ENCODE assay signal across 1 cellular context in the genomic region with DNA sequence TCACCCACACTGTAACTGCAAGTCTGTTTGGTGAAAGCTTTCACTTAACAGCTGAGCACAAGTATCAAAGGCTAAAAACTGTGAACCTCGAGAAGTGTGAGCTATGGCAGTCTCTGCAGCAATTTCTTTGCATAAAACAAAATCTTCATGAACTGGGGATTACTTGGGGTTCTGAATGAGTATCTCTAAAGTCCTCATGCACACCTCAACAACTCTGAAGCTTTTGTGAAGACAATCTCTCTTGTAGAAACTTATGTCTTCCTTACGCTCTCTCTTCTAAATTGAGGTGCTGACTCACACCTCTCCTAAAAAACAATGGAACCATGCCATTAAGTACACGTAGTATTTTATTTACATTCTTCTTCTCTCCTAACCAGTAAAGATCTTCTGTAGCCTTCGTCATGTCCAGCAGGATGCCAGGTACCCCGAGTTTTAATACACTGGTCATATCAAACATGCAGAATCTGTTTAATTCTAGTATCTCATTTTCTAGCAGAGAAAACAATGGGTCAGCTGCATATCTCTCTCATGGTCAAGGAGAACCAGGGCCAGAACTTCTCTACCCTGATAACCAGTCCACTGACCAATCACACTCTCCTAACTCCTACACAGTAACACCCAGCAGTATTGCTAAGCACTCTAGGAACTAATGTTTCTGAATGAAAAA.
TF ChIP-seq lines count a peak whose summit lies in the region.

No MANE protein-coding gene starts in this region.

TF ChIP-seq in GM23338, 12 proteins besides CTCF, POLR2A, EP300 and RAD21:
- TF ChIP-seq, protein P1, sequence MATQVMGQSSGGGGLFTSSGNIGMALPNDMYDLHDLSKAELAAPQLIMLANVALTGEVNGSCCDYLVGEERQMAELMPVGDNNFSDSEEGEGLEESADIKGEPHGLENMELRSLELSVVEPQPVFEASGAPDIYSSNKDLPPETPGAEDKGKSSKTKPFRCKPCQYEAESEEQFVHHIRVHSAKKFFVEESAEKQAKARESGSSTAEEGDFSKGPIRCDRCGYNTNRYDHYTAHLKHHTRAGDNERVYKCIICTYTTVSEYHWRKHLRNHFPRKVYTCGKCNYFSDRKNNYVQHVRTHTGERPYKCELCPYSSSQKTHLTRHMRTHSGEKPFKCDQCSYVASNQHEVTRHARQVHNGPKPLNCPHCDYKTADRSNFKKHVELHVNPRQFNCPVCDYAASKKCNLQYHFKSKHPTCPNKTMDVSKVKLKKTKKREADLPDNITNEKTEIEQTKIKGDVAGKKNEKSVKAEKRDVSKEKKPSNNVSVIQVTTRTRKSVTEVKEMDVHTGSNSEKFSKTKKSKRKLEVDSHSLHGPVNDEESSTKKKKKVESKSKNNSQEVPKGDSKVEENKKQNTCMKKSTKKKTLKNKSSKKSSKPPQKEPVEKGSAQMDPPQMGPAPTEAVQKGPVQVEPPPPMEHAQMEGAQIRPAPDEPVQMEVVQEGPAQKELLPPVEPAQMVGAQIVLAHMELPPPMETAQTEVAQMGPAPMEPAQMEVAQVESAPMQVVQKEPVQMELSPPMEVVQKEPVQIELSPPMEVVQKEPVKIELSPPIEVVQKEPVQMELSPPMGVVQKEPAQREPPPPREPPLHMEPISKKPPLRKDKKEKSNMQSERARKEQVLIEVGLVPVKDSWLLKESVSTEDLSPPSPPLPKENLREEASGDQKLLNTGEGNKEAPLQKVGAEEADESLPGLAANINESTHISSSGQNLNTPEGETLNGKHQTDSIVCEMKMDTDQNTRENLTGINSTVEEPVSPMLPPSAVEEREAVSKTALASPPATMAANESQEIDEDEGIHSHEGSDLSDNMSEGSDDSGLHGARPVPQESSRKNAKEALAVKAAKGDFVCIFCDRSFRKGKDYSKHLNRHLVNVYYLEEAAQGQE (IDR thresholded peaks at IDR 0.05; ENCODE audit: unreplicated experiment) = no peak
- no peak for TF ChIP-seq NANOG (IDR thresholded peaks at IDR 0.05; ENCODE audit: borderline replicate concordance)
- TF ChIP-seq, protein P2, sequence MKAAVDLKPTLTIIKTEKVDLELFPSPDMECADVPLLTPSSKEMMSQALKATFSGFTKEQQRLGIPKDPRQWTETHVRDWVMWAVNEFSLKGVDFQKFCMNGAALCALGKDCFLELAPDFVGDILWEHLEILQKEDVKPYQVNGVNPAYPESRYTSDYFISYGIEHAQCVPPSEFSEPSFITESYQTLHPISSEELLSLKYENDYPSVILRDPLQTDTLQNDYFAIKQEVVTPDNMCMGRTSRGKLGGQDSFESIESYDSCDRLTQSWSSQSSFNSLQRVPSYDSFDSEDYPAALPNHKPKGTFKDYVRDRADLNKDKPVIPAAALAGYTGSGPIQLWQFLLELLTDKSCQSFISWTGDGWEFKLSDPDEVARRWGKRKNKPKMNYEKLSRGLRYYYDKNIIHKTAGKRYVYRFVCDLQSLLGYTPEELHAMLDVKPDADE (IDR thresholded peaks at IDR 0.05) = no peak
- no peak for TF ChIP-seq ZNF114 (CRISPR knock-in tag; IDR thresholded peaks at IDR 0.05)
- TF ChIP-seq STAT1 (IDR thresholded peaks at IDR 0.05; ENCODE audit: unreplicated experiment) = no peak
- no peak for TF ChIP-seq POLR2AphosphoS5 (IDR thresholded peaks at IDR 0.05; ENCODE audit: low read depth)
- no peak for TF ChIP-seq EZH2phosphoT487 (IDR thresholded peaks at IDR 0.05; ENCODE audit: unreplicated experiment)
- no peak for TF ChIP-seq ZNF331 (CRISPR knock-in tag; IDR thresholded peaks at IDR 0.05; ENCODE audit: low read depth)
- TF ChIP-seq, protein P3, sequence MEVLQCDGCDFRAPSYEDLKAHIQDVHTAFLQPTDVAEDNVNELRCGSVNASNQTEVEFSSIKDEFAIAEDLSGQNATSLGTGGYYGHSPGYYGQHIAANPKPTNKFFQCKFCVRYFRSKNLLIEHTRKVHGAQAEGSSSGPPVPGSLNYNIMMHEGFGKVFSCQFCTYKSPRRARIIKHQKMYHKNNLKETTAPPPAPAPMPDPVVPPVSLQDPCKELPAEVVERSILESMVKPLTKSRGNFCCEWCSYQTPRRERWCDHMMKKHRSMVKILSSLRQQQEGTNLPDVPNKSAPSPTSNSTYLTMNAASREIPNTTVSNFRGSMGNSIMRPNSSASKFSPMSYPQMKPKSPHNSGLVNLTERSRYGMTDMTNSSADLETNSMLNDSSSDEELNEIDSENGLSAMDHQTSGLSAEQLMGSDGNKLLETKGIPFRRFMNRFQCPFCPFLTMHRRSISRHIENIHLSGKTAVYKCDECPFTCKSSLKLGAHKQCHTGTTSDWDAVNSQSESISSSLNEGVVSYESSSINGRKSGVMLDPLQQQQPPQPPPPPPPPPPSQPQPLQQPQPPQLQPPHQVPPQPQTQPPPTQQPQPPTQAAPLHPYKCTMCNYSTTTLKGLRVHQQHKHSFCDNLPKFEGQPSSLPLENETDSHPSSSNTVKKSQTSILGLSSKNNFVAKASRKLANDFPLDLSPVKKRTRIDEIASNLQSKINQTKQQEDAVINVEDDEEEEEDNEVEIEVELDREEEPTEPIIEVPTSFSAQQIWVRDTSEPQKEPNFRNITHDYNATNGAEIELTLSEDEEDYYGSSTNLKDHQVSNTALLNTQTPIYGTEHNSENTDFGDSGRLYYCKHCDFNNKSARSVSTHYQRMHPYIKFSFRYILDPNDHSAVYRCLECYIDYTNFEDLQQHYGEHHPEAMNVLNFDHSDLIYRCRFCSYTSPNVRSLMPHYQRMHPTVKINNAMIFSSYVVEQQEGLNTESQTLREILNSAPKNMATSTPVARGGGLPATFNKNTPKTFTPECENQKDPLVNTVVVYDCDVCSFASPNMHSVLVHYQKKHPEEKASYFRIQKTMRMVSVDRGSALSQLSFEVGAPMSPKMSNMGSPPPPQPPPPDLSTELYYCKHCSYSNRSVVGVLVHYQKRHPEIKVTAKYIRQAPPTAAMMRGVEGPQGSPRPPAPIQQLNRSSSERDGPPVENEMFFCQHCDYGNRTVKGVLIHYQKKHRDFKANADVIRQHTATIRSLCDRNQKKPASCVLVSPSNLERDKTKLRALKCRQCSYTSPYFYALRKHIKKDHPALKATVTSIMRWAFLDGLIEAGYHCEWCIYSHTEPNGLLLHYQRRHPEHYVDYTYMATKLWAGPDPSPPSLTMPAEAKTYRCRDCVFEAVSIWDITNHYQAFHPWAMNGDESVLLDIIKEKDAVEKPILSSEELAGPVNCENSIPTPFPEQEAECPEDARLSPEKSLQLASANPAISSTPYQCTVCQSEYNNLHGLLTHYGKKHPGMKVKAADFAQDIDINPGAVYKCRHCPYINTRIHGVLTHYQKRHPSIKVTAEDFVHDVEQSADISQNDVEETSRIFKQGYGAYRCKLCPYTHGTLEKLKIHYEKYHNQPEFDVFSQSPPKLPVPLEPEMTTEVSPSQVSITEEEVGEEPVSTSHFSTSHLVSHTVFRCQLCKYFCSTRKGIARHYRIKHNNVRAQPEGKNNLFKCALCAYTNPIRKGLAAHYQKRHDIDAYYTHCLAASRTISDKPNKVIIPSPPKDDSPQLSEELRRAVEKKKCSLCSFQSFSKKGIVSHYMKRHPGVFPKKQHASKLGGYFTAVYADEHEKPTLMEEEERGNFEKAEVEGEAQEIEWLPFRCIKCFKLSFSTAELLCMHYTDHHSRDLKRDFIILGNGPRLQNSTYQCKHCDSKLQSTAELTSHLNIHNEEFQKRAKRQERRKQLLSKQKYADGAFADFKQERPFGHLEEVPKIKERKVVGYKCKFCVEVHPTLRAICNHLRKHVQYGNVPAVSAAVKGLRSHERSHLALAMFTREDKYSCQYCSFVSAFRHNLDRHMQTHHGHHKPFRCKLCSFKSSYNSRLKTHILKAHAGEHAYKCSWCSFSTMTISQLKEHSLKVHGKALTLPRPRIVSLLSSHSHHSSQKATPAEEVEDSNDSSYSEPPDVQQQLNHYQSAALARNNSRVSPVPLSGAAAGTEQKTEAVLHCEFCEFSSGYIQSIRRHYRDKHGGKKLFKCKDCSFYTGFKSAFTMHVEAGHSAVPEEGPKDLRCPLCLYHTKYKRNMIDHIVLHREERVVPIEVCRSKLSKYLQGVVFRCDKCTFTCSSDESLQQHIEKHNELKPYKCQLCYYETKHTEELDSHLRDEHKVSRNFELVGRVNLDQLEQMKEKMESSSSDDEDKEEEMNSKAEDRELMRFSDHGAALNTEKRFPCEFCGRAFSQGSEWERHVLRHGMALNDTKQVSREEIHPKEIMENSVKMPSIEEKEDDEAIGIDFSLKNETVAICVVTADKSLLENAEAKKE (CRISPR knock-in tag; IDR thresholded peaks at IDR 0.05) = no peak
- no peak for TF ChIP-seq CREB1 (CRISPR knock-in tag; IDR thresholded peaks at IDR 0.05; ENCODE audit: low read depth)
- TF ChIP-seq EZH2 (IDR thresholded peaks at IDR 0.05; ENCODE audit: low read depth, unreplicated experiment) = no peak
- no peak for TF ChIP-seq JUNB (IDR thresholded peaks at IDR 0.05; ENCODE audit: unreplicated experiment)
